Comparison of ENCODE assay signal across 11 cellular contexts in genomic region chr1:93695411-93696005, GRCh38.
DNase-seq lines count a peak whose midpoint lies in the region; ATAC-seq and TF ChIP-seq lines count a peak whose summit lies in the region.
"Had no signal": no experiment of that assay in that cellular context is flagged by ENCODE, and none has a peak within 500 bp of the region (broad histone marks: within the 10 kb centered on the region; RNA-seq: fewer than 3 reads in every experiment).

No MANE protein-coding gene starts in this region.

- peaks cover 3% of the 10 kb centered on the region for H3K4me1 Mint-ChIP-seq in activated naive CD4-positive, alpha-beta T cell treated with anti-CD3 and anti-CD28 coated beads, Interleukin-2, amount 10 ng/mL, durations not matched to agents 7 days and 5 days

- peak overlapping the region; percentile 92 for H3K4me2 ChIP-seq in BLaER1

- H3K9me3 ChIP-seq in BLaER1 (no peaks in the 10 kb centered on the region), WERI-Rb-1 (ENCODE audit: severe bottlenecking) (no peaks in the 10 kb centered on the region)

- H3K4me3 Mint-ChIP-seq in activated naive CD4-positive, alpha-beta T cell treated with anti-CD3 and anti-CD28 coated beads, Interleukin-2, amount 10 ng/mL, durations not matched to agents 7 days and 5 days, result no peak overlapping the region
- H3K4me3 Mint-ChIP-seq: type B pancreatic cell had no signal

- peaks cover 6% of the 10 kb centered on the region for H3K27me3 Mint-ChIP-seq in activated naive CD4-positive, alpha-beta T cell treated with anti-CD3 and anti-CD28 coated beads, Interleukin-2, amount 10 ng/mL, durations not matched to agents 7 days and 5 days

- CTCF ChIA-PET in activated naive CD4-positive, alpha-beta T cell treated with anti-CD3 and anti-CD28 coated beads, Interleukin-2, amount 10 ng/mL, durations not matched to agents 7 days and 5 days (lab: Charles Lee), result no interaction called here

- TF ChIP-seq CTCF in WERI-Rb-1 (IDR thresholded peaks at IDR 0.05; ENCODE audit: low read depth, low read length), result no peak

- no peak overlapping the region for H3K4me3 ChIP-seq in BLaER1
- no peak overlapping the region for H3K4me3 ChIP-seq in WERI-Rb-1 (ENCODE audit: low read depth, low read length)

- no peaks in the 10 kb centered on the region for H3K9me3 Mint-ChIP-seq in activated naive CD4-positive, alpha-beta T cell treated with anti-CD3 and anti-CD28 coated beads, Interleukin-2, amount 10 ng/mL, durations not matched to agents 7 days and 5 days
- H3K9me3 Mint-ChIP-seq: type B pancreatic cell had no signal

- no peak overlapping the region for H3K27ac Mint-ChIP-seq in activated naive CD4-positive, alpha-beta T cell treated with anti-CD3 and anti-CD28 coated beads, Interleukin-2, amount 10 ng/mL, durations not matched to agents 7 days and 5 days
- H3K27ac Mint-ChIP-seq: type B pancreatic cell had no signal

- peak overlapping the region; percentile 44; the same call in 1 of the 2 replicates for H3K9ac ChIP-seq in BLaER1

- peaks cover 89% of the 10 kb centered on the region for H3K4me1 ChIP-seq in BLaER1

- no peaks in the 10 kb centered on the region for H3K27me3 ChIP-seq in BLaER1
- H3K27me3 ChIP-seq in WERI-Rb-1 (ENCODE audit: insufficient read depth, low read depth, severe bottlenecking), result no peaks in the 10 kb centered on the region

- H4K20me1 ChIP-seq in BLaER1, result no peaks in the 10 kb centered on the region

- DNase-seq in WERI-Rb-1, result peak; percentile 57
- no peak for DNase-seq in activated naive CD4-positive, alpha-beta T cell treated with anti-CD3 and anti-CD28 coated beads, Interleukin-2, amount 10 ng/mL, durations not matched to agents 7 days and 5 days
- no peak for DNase-seq in GM19240 (ENCODE audit: insufficient read length, low spot score)
- DNase-seq: activated T-cell treated with anti-CD3 and anti-CD28 coated beads for 4 hours, T-helper 1 cell had no signal

- ATAC-seq in GM19468 (IDR thresholded peaks at IDR 0.05; ENCODE audit: extremely low read depth, unreplicated experiment) (peak; percentile 36), HG03354 (IDR thresholded peaks at IDR 0.05; ENCODE audit: poor library complexity, severe bottlenecking, unreplicated experiment) (peak; percentile 46), HG02970 (IDR thresholded peaks at IDR 0.05; ENCODE audit: low FRiP score, unreplicated experiment) (no peak), GM21423 (IDR thresholded peaks at IDR 0.05; ENCODE audit: unreplicated experiment) (no peak)

- peak overlapping the region; percentile 97 for H3K27ac ChIP-seq in BLaER1
- no peak overlapping the region for H3K27ac ChIP-seq in WERI-Rb-1

- no peaks in the 10 kb centered on the region for H3K36me3 Mint-ChIP-seq in activated naive CD4-positive, alpha-beta T cell treated with anti-CD3 and anti-CD28 coated beads, Interleukin-2, amount 10 ng/mL, durations not matched to agents 7 days and 5 days
- H3K36me3 Mint-ChIP-seq: type B pancreatic cell had no signal

- H3K36me3 ChIP-seq in BLaER1 (no peaks in the 10 kb centered on the region), WERI-Rb-1 (no peaks in the 10 kb centered on the region)

Comparison
In these comparisons a context has a peak if more than half of its experiments do, and no peak if none do; other contexts are left out.
1. ATAC-seq: peak in GM19468 (single experiment) and HG03354 (single experiment); none in HG02970 (single experiment) and GM21423 (single experiment).